In genomic region chr4:102036016-102036415, GRCh38 we compare ENCODE assay signal across 15 cellular contexts.
"Had no signal": no experiment of that assay in that cellular context is flagged by ENCODE, and none has a peak within 500 bp of the region (broad histone marks: within the 10 kb centered on the region; RNA-seq: fewer than 3 reads in every experiment).

No MANE protein-coding gene starts in this region.

- DNase-seq: cortex of kidney; effector CD8-positive, alpha-beta T cell; gastrocnemius medialis; immature natural killer cell; left ventricle myocardium inferior; naive thymus-derived CD8-positive, alpha-beta T cell; posterior cingulate gyrus; spleen; stimulated activated CD4-positive, alpha-beta T cell treated with anti-CD3 and anti-CD28 coated beads, Interleukin-15, amount 100 ng/mL, for 24 hours; stimulated activated CD4-positive, alpha-beta T cell treated with anti-CD3 and anti-CD28 coated beads, Interleukin-1b, Interleukin-23, amount 100 ng/mL, for 48 hours; stimulated activated CD4-positive, alpha-beta T cell treated with anti-CD3 and anti-CD28 coated beads, Interleukin-4, amount 100 ng/mL, for 24 hours; stimulated activated naive CD4-positive, alpha-beta T cell; stomach had no signal

- H3K4me3 Mint-ChIP-seq: immature natural killer cell; naive thymus-derived CD8-positive, alpha-beta T cell; neural crest cell had no signal

- ATAC-seq: esophagus mucosa; gastrocnemius medialis; naive thymus-derived CD8-positive, alpha-beta T cell had no signal

- H3K27ac Mint-ChIP-seq: immature natural killer cell; naive thymus-derived CD8-positive, alpha-beta T cell had no signal

- H3K9me3 Mint-ChIP-seq: neural crest cell had no signal

- H3K36me3 Mint-ChIP-seq: immature natural killer cell; naive thymus-derived CD8-positive, alpha-beta T cell had no signal

- H3K4me1 Mint-ChIP-seq: neural crest cell had no signal
